ENCODE assay signal across 2 cellular contexts in the genomic region with DNA sequence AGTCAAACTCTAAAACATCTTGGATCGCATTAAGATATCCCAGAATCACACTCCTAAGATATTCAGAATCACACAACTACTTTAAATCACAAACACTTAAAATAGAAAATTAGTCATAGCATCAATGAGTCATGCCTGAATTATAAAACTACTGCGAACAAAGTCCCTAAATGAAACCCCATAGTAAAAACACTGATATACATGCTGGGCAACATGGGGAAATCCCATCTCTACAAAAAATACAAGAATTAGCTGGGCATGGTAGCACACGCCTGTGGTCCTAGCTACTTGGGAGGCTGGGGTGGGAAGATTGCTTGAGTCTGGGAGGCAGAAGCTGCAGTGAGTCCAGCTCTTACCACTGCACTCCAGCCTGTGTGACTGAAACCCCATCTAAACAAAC.
TF ChIP-seq lines count a peak whose summit lies in the region.

No MANE protein-coding gene starts in this region.

TF ChIP-seq in HCT116, 20 proteins besides CTCF, POLR2A, EP300 and RAD21 (continued from another document):
- no peak for TF ChIP-seq ZBTB33 (IDR thresholded peaks at IDR 0.05; ENCODE audit: extremely low read depth, insufficient replicate concordance, low read length)
- no peak for TF ChIP-seq TCF7L2 (IDR thresholded peaks at IDR 0.05; ENCODE audit: borderline replicate concordance, extremely low read depth, insufficient read depth, insufficient read length)
- TF ChIP-seq JUND (IDR thresholded peaks at IDR 0.05): peak; percentile 60
TF ChIP-seq in HCT116: peak in this region for 4.

TF ChIP-seq in GM12878, 131 proteins besides CTCF, POLR2A, EP300 and RAD21 (continued from another document):
- no peak for TF ChIP-seq ZNF592 (IDR thresholded peaks at IDR 0.05)
- TF ChIP-seq CEBPZ (IDR thresholded peaks at IDR 0.05; ENCODE audit: low read depth, low read length): no peak
- no peak for TF ChIP-seq SREBF1 (IDR thresholded peaks at IDR 0.05; ENCODE audit: low read length)
- TF ChIP-seq NR2C2 (IDR thresholded peaks at IDR 0.05; ENCODE audit: borderline replicate concordance, control insufficient read depth, insufficient read length, low read depth): no peak
- TF ChIP-seq, protein P1, sequence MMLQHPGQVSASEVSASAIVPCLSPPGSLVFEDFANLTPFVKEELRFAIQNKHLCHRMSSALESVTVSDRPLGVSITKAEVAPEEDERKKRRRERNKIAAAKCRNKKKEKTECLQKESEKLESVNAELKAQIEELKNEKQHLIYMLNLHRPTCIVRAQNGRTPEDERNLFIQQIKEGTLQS (IDR thresholded peaks at IDR 0.05; ENCODE audit: borderline replicate concordance, extremely low read depth, low read depth, low read length): no peak
- TF ChIP-seq ZBTB33 (IDR thresholded peaks at IDR 0.05): no peak
- TF ChIP-seq EZH2 (IDR thresholded peaks at IDR 0.05; ENCODE audit: borderline replicate concordance, control insufficient read depth, low read depth, low read length): no peak
- no peak for TF ChIP-seq BRCA1 (IDR thresholded peaks at IDR 0.05; ENCODE audit: low read depth, low read length)
- TF ChIP-seq YBX1 (IDR thresholded peaks at IDR 0.05): no peak
- TF ChIP-seq BCL11A (IDR thresholded peaks at IDR 0.05; ENCODE audit: low read depth, low read length): no peak
